ENCODE assay signal across 8 cellular contexts in the genomic region with DNA sequence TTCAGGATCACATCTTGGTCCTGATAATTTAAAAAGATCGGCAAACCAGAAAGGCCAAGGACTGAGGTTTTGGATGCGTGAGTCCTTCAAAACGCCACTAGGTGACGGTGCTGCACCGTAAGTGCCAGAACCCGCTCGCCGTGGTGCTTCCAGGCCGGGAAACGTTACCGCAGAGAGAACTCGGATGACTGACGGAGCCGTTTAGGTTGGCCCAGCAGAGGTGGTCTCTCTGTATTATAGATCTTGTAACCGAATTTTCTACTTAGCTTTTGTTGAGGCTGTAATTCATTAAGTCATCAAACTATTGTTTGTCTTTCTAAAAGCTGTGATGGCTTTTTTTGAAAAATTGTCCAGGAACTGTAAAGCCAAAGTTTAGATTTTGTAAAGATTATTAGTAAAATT. TPM values are rescaled to one million over a fixed set of nuclear protein-coding genes. Genes with fewer than 3 reads are reported as not detected.
DNase-seq lines count a peak whose midpoint lies in the region; ATAC-seq and TF ChIP-seq lines count a peak whose summit lies in the region.

No MANE protein-coding gene starts in this region.

- no peaks in the 10 kb centered on the region for H3K36me3 ChIP-seq in HEK293 (ENCODE audit: control insufficient read depth in 2 of 2, insufficient read depth in 1 of 2, low read length in 2 of 2)
- H3K36me3 ChIP-seq in gastrocnemius medialis, result no peaks in the 10 kb centered on the region

- H3K4me3 ChIP-seq in HEK293 (ENCODE audit: low read depth, low read length), result no peak overlapping the region
- H3K4me3 ChIP-seq in right cardiac atrium (ENCODE audit: low read length), result no peak overlapping the region
- H3K4me3 ChIP-seq in gastrocnemius medialis, result no peak overlapping the region

- intact Hi-C loops in right cardiac atrium (cut with DNase I), result loop anchor here in 2 of 4 donors (5.0 to 10.0 kb wide), 2 partner anchors 97 to 1680 kb away; no protein-coding TSS in a partner anchor
- intact Hi-C loops in gastrocnemius medialis (cut with DNase I; ENCODE audit: low total_unique reads), result no loop called here

- TF ChIP-seq CTCF in HEK293 (tag by site-specific recombination; IDR thresholded peaks at IDR 0.05) (peak; percentile 92), gastrocnemius medialis (IDR thresholded peaks at IDR 0.05 in 4 of 5, conservative IDR thresholded peaks at IDR 0.05 in 1 of 5) (peak; percentile 41 to 82 (median 66))

- WGBS in right cardiac atrium, result under 1% methylated on average over 15 of the region's 15 CpGs

- H3K4me1 ChIP-seq in HEK293 (ENCODE audit: control insufficient read depth, insufficient read depth, low read length), result no peaks in the 10 kb centered on the region
- H3K4me1 ChIP-seq in right cardiac atrium (ENCODE audit: control insufficient read depth, insufficient read depth, low read length), result no peaks in the 10 kb centered on the region
- H3K4me1 ChIP-seq in gastrocnemius medialis, result no peaks in the 10 kb centered on the region

- ATAC-seq in right cardiac atrium (peak; percentile 86), gastrocnemius medialis (no peak), GM18517 (IDR thresholded peaks at IDR 0.05; ENCODE audit: unreplicated experiment) (no peak)

- POLR2A ChIA-PET in HEK293 (lab: Yijun Ruan, JAX), result no interaction called here

- in situ Hi-C loops in gastrocnemius medialis (cut with MboI; ENCODE audit: low sequenced_read_pairs in 4 of 4), result loop anchor here in 2 of 4 donors (25.0 kb wide), 1 partner anchor 1672 kb away; no protein-coding TSS in a partner anchor

- H3K27ac ChIP-seq in HEK293 (ENCODE audit: extremely low read depth, low read depth, low read length) (no peak overlapping the region), right cardiac atrium (ENCODE audit: low read length) (no peak overlapping the region), gastrocnemius medialis (no peak overlapping the region)

- H3K9me3 ChIP-seq in HEK293 (ENCODE audit: control insufficient read depth, insufficient read depth, low read depth, low read length) (no peaks in the 10 kb centered on the region), right cardiac atrium (ENCODE audit: control insufficient read depth, low read length) (no peaks in the 10 kb centered on the region), gastrocnemius medialis (no peaks in the 10 kb centered on the region)

- TF ChIP-seq POLR2A in gastrocnemius medialis (IDR thresholded peaks at IDR 0.05), result no peak

- CTCF ChIA-PET in HEK293 (lab: Yijun Ruan, JAX), result interaction anchor here (0.6 to 2.3 kb wide), 30 partner anchors 9 to 1699 kb away, joined by 3 to 15 read pairs (median 4); no protein-coding TSS in a partner anchor

- H3K27me3 ChIP-seq in right cardiac atrium (ENCODE audit: control insufficient read depth, insufficient read depth) (peaks cover 2% of the 10 kb centered on the region), gastrocnemius medialis (no peaks in the 10 kb centered on the region)

- DNase-seq in GDM1 (lab: John Stamatoyannopoulos, UW) (peak; percentile 46), NCI-H1105 (lab: John Stamatoyannopoulos, UW) (peak; percentile 38), T-helper 1 cell (peak; percentile 21 to 61 (median 40)), amniotic stem cell (lab: John Stamatoyannopoulos, UW) (peak; percentile 38), right cardiac atrium (peak; percentile 66 to 84 (median 81)), gastrocnemius medialis (peak; percentile 23 to 27)

TF ChIP-seq in HEK293, 187 proteins besides CTCF, POLR2A, EP300 and RAD21:
- 0 out of 2 replicates have a peak, but pooled peaks have one; percentile 30 for TF ChIP-seq ZSCAN30 (tag by site-specific recombination; IDR thresholded peaks at IDR 0.05)
- TF ChIP-seq, protein P1, sequence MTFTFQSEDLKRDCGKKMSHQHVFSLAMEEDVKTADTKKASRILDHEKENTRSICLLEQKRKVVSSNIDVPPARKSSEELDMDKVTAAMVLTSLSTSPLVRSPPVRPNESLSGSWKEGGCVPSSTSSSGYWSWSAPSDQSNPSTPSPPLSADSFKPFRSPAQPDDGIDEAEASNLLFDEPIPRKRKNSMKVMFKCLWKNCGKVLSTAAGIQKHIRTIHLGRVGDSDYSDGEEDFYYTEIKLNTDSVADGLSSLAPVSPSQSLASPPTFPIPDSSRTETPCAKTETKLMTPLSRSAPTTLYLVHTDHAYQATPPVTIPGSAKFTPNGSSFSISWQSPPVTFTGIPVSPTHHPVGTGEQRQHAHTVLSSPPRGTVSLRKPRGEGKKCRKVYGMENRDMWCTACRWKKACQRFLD (tag by site-specific recombination; IDR thresholded peaks at IDR 0.05), result no peak
- TF ChIP-seq ZNF830 (tag by site-specific recombination; IDR thresholded peaks at IDR 0.05; ENCODE audit: low read depth), result no peak
- 0 out of 2 replicates have a peak, but pooled peaks have one; percentile 18 for TF ChIP-seq ZNF664 (tag by site-specific recombination; IDR thresholded peaks at IDR 0.05)
- TF ChIP-seq PRDM1 (tag by site-specific recombination; IDR thresholded peaks at IDR 0.05), result no peak
- no peak for TF ChIP-seq SCRT2 (tag by site-specific recombination; IDR thresholded peaks at IDR 0.05)
- no peak for TF ChIP-seq KLF1 (tag by site-specific recombination; IDR thresholded peaks at IDR 0.05)
- TF ChIP-seq ZNF654 (tag by site-specific recombination; IDR thresholded peaks at IDR 0.05; ENCODE audit: low read depth), result peak; percentile 99

RNA-seq across cellular contexts. Expression of a gene that starts 39.8 kb away (rescaled TPM):
- total RNA-seq in right cardiac atrium (under 1 TPM in 2 of 4 donors, not detected in 2; 0.33 to 0.40 TPM), gastrocnemius medialis (not detected)
- polyA plus RNA-seq in right cardiac atrium, result 0.02 TPM

RNA-seq across cellular contexts. Expression of a gene that starts 52.8 kb away (rescaled TPM):
- 10 to 100 TPM; 22.4 to 25.9 (median 25.1) TPM for total RNA-seq in right cardiac atrium
- 9.2 TPM for polyA plus RNA-seq in right cardiac atrium
- total RNA-seq in gastrocnemius medialis, result 10 to 100 TPM; 19.2 to 39.5 (median 29.6) TPM

Comparison
In these comparisons a context has a peak if more than half of its experiments do, and no peak if none do; other contexts are left out.
1. DNase-seq: peak in every context shown above with its lines; median percentile 81 in right cardiac atrium; 46 in GDM1; 40 in T-helper 1 cell; 38 in NCI-H1105; 38 in amniotic stem cell; 25 in gastrocnemius medialis.
2. ATAC-seq: peak in right cardiac atrium (2 of 2); none in gastrocnemius medialis (0 of 2) and GM18517 (single experiment).